Comparison of ENCODE assay signal across 1 cellular context in genomic region chr6:34602318-34603111, GRCh38.
TF ChIP-seq lines count a peak whose summit lies in the region.

No MANE protein-coding gene starts in this region.

TF ChIP-seq in HepG2, 621 proteins besides CTCF, POLR2A, EP300 and RAD21 (continued from another document):
- peak; percentile 23; the same call in 1 of the 2 replicates for TF ChIP-seq HMGXB3 (CRISPR knock-in tag; IDR thresholded peaks at IDR 0.05; ENCODE audit: borderline replicate concordance)
- no peak for TF ChIP-seq ZSCAN5A (CRISPR knock-in tag; IDR thresholded peaks at IDR 0.05; ENCODE audit: borderline replicate concordance)
- no peak for TF ChIP-seq ZNF678 (CRISPR knock-in tag; IDR thresholded peaks at IDR 0.05)
- no peak for TF ChIP-seq ZUFSP (CRISPR knock-in tag; IDR thresholded peaks at IDR 0.05; ENCODE audit: borderline replicate concordance)
- peak; percentile 68 for TF ChIP-seq CEBPB (IDR thresholded peaks at IDR 0.05; ENCODE audit: borderline replicate concordance, low read depth, low read length)
- no peak for TF ChIP-seq ZNF639 (CRISPR knock-in tag; conservative IDR thresholded peaks at IDR 0.05)
- TF ChIP-seq DNMT1 (CRISPR knock-in tag; IDR thresholded peaks at IDR 0.05) = no peak
- no peak for TF ChIP-seq HNRNPUL1 (IDR thresholded peaks at IDR 0.05; ENCODE audit: low read depth, low read length)
- no peak for TF ChIP-seq SRSF9 (IDR thresholded peaks at IDR 0.05; ENCODE audit: borderline replicate concordance, insufficient read depth, low read depth, low read length, poor library complexity, severe bottlenecking)
- TF ChIP-seq ZSCAN20 (CRISPR knock-in tag; IDR thresholded peaks at IDR 0.05; ENCODE audit: borderline replicate concordance) = no peak
- TF ChIP-seq SKI (IDR thresholded peaks at IDR 0.05; ENCODE audit: partially characterized antibody) = no peak
- no peak for TF ChIP-seq NFKB2 (CRISPR knock-in tag; IDR thresholded peaks at IDR 0.05; ENCODE audit: borderline replicate concordance)
- no peak for TF ChIP-seq ARHGAP35 (CRISPR knock-in tag; IDR thresholded peaks at IDR 0.05; ENCODE audit: borderline replicate concordance)
- no peak for TF ChIP-seq ZNF629 (CRISPR knock-in tag; conservative IDR thresholded peaks at IDR 0.05)
- peak; percentile 12; the same call in 1 of the 2 replicates for TF ChIP-seq ZNF501 (CRISPR knock-in tag; IDR thresholded peaks at IDR 0.05)
- TF ChIP-seq ZBTB37 (CRISPR knock-in tag; IDR thresholded peaks at IDR 0.05) = 0 out of 2 replicates have a peak, but pooled peaks have one; percentile 44
- TF ChIP-seq PLSCR1 (CRISPR knock-in tag; IDR thresholded peaks at IDR 0.05; ENCODE audit: borderline replicate concordance) = no peak
- TF ChIP-seq SNAPC4 (CRISPR knock-in tag; IDR thresholded peaks at IDR 0.05) = no peak
- no peak for TF ChIP-seq ZNF503 (CRISPR knock-in tag; IDR thresholded peaks at IDR 0.05)
- no peak for TF ChIP-seq SMAD3 (CRISPR knock-in tag; IDR thresholded peaks at IDR 0.05)
- peak; percentile 71 for TF ChIP-seq MEIS1 (CRISPR knock-in tag; IDR thresholded peaks at IDR 0.05; ENCODE audit: borderline replicate concordance)
- no peak for TF ChIP-seq MIER2 (CRISPR knock-in tag; IDR thresholded peaks at IDR 0.05)
- TF ChIP-seq ZNF10 (CRISPR knock-in tag; IDR thresholded peaks at IDR 0.05; ENCODE audit: borderline replicate concordance, low read depth) = no peak
- TF ChIP-seq ZNF512B (CRISPR knock-in tag; IDR thresholded peaks at IDR 0.05; ENCODE audit: borderline replicate concordance) = no peak
- TF ChIP-seq BCL3 (CRISPR knock-in tag; IDR thresholded peaks at IDR 0.05) = no peak; the same call in 1 of the 2 replicates
- TF ChIP-seq ZNF749 (CRISPR knock-in tag; IDR thresholded peaks at IDR 0.05; ENCODE audit: borderline replicate concordance) = no peak
TF ChIP-seq in HepG2: peak in this region for 66.
